12 cellular contexts compared by ENCODE assay signal in the genomic region with DNA sequence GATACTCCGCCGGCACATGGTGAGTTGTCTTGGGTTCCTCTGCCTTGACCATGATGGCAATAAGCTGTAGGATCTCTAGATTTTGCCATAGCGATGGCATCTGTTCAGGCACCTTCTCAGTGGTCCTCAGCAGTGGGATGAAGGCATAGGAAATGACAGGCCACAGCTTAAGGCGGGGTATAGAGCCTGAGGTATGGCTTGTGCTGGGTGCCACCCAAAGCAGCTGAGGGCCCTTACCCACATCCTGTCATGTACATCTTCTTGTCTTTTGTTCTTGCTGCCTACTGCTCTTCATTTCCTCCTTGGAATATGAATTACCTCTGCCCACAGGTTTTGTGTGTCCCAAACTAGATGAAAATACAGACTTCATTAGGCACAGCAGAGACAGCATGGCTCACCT. TPM values are rescaled to one million over a fixed set of nuclear protein-coding genes. Genes with fewer than 3 reads are reported as not detected.
DNase-seq lines count a peak whose midpoint lies in the region; ATAC-seq lines count a peak whose summit lies in the region.
"Had no signal": no experiment of that assay in that cellular context is flagged by ENCODE, and none has a peak within 500 bp of the region (broad histone marks: within the 10 kb centered on the region; RNA-seq: fewer than 3 reads in every experiment).

No MANE protein-coding gene starts in this region.

- H3K9me3 Mint-ChIP-seq in T-cell = no peaks in the 10 kb centered on the region
- H3K9me3 Mint-ChIP-seq: stimulated activated memory B cell treated with anti-CD40 and anti-IgM and Interleukin-4, amounts not matched to agents 10 μg/mL and 1 μg/mL and 100 μg/mL, for 72 hours had no signal

- ATAC-seq in T-cell (replicated peaks in 1 of 4) = peak; percentile 99 to 100 (median 100)
- no peak for ATAC-seq in HG03439 (IDR thresholded peaks at IDR 0.05; ENCODE audit: unreplicated experiment)
- ATAC-seq in HG03159 (IDR thresholded peaks at IDR 0.05; ENCODE audit: unreplicated experiment) = no peak
- no peak for ATAC-seq in GM19035 (IDR thresholded peaks at IDR 0.05; ENCODE audit: unreplicated experiment)
- ATAC-seq: pancreas; stimulated activated memory B cell treated with anti-CD40 and anti-IgM and Interleukin-4, amounts not matched to agents 10 μg/mL and 1 μg/mL and 100 μg/mL, for 72 hours had no signal

- peak; percentile 18 to 79 (median 66) for DNase-seq in T-cell
- peak; percentile 8 to 25 for DNase-seq in activated CD8-positive, alpha-beta memory T cell treated with anti-CD3 and anti-CD28 coated beads for 4 hours (ENCODE audit: low read depth in 2 of 2)
- peak; percentile 43 for DNase-seq in effector CD4-positive, alpha-beta T cell
- DNase-seq in stimulated activated CD8-positive, alpha-beta memory T cell treated with anti-CD3 and anti-CD28 coated beads, Interleukin-4, amount 100 ng/mL, for 4 hours (ENCODE audit: low read depth in 2 of 2, low spot score in 1 of 2) = peak; percentile 8 to 22
- no peak for DNase-seq in NK-92 treated with Interleukin-12 subunit alpha and Interleukin-12 subunit beta, amount 100 ng/mL, for 24 hours (lab: John Stamatoyannopoulos, UW)
- DNase-seq: DMS53, pancreas had no signal

- CTCF ChIA-PET in T-cell (lab: Charles Lee) = interaction anchor here (0.7 to 1.4 kb wide), 4 partner anchors 55 to 356 kb away, joined by 3 read pairs; no protein-coding TSS in a partner anchor

- peaks cover 59% of the 10 kb centered on the region for H3K36me3 Mint-ChIP-seq in T-cell

- peak overlapping the region; percentile 90 to 99 for H3K27ac Mint-ChIP-seq in T-cell
- H3K27ac Mint-ChIP-seq: stimulated activated memory B cell treated with anti-CD40 and anti-IgM and Interleukin-4, amounts not matched to agents 10 μg/mL and 1 μg/mL and 100 μg/mL, for 72 hours had no signal

- POLR2A ChIA-PET in T-cell (lab: Charles Lee) = interaction anchor here (0.6 to 1.2 kb wide), 3 partner anchors 12 to 61 kb away, joined by 4 to 7 read pairs (median 7); partner anchors contain the start of gene FAM117A (in 1 of the 2)

- peaks cover 82 to 89% (median 83%) of the 10 kb centered on the region in 3 donors for H3K4me1 Mint-ChIP-seq in T-cell
- H3K4me1 Mint-ChIP-seq: stimulated activated memory B cell treated with anti-CD40 and anti-IgM and Interleukin-4, amounts not matched to agents 10 μg/mL and 1 μg/mL and 100 μg/mL, for 72 hours had no signal

- peak overlapping the region; percentile 50 to 77 (median 61) for H3K4me3 Mint-ChIP-seq in T-cell
- H3K4me3 Mint-ChIP-seq: stimulated activated memory B cell treated with anti-CD40 and anti-IgM and Interleukin-4, amounts not matched to agents 10 μg/mL and 1 μg/mL and 100 μg/mL, for 72 hours had no signal

- H3K27me3 Mint-ChIP-seq in T-cell = no peaks in the 10 kb centered on the region
- H3K27me3 Mint-ChIP-seq: stimulated activated memory B cell treated with anti-CD40 and anti-IgM and Interleukin-4, amounts not matched to agents 10 μg/mL and 1 μg/mL and 100 μg/mL, for 72 hours had no signal

RNA-seq across cellular contexts. Expression of gene KAT7, which starts 29.5 kb away (rescaled TPM):
- total RNA-seq in T-cell = 100 to 1,000 TPM in 2 of 5 donors, 10 to 100 TPM in 3; 96.8 to 197 (median 99.7) TPM

RNA-seq across cellular contexts. Expression of gene TAC4, which starts 29.9 kb away (rescaled TPM):
- not detected for total RNA-seq in T-cell
- total RNA-seq: pancreas; T-helper 1 cell treated with Interleukin-12 subunit alpha and Interleukin-12 subunit beta and Interleukin-4 antibody, amounts not matched to agents 30 ng/mL and 1 ng/mL, for 36 hours had no signal

RNA-seq across cellular contexts. Expression of gene FAM117A, which starts 54.1 kb away (rescaled TPM):
- 100 to 1,000 TPM in 2 of 5 donors, 10 to 100 TPM in 3; 71.9 to 105 (median 99.1) TPM for total RNA-seq in T-cell

Comparison
In these comparisons a context has a peak if more than half of its experiments do, and no peak if none do; other contexts are left out.
1. ATAC-seq: peak in T-cell (4 of 4); none in HG03439 (single experiment), HG03159 (single experiment) and GM19035 (single experiment).